ENCODE assay signal across 8 cellular contexts in the genomic region with DNA sequence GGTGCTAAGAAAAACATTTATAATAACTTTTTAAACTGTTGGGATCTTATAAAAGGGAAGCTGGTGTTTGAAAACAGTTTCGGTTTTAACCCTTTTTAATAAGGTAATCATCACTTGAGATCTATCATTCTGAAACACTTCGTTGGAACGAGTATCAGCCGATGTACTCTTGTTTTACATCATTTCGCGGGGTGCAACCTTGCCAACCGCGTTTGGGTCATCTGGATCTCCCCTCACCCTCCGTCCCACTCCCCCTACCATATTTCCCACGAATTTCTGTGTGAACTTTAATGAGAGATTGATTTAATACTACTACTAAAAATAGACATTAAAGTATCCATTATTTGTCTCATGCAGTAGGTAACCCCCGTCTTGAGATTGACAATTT. TPM values are rescaled to one million over a fixed set of nuclear protein-coding genes. Genes with fewer than 3 reads are reported as not detected.
A peak's percentile ranks its signal among the peaks of the same experiment; 100 is the strongest.
DNase-seq lines count a peak whose midpoint lies in the region; ATAC-seq and TF ChIP-seq lines count a peak whose summit lies in the region.

No MANE protein-coding gene starts in this region.

- H3K27me3 ChIP-seq in parathyroid adenoma (ENCODE audit: control insufficient read depth, insufficient read depth, low read length): no peaks in the 10 kb centered on the region

- peak overlapping the region; percentile 62 for H2AFZ ChIP-seq in parathyroid adenoma

- peak; percentile 47 for DNase-seq in GM13977 (ENCODE audit: low spot score)
- DNase-seq in T-helper 17 cell: no peak
- peak; percentile 72 to 82 for DNase-seq in erythroblast (lab: John Stamatoyannopoulos, UW)
- no peak for DNase-seq in islet precursor cell
- DNase-seq in SHP77 (lab: John Stamatoyannopoulos, UW): no peak

- peak; percentile 44 for TF ChIP-seq POLR2A in erythroblast (IDR thresholded peaks at IDR 0.05; ENCODE audit: low read length)

- H3K27ac ChIP-seq in 22Rv1: peak overlapping the region; percentile 97
- H3K27ac ChIP-seq in parathyroid adenoma: peak overlapping the region; percentile 86

- peaks cover 6% of the 10 kb centered on the region for H3K4me1 ChIP-seq in parathyroid adenoma

- peaks cover 3% of the 10 kb centered on the region for H3K36me3 Mint-ChIP-seq in T-helper 17 cell (ENCODE audit: low read depth)

- no peak overlapping the region for H3K9ac ChIP-seq in parathyroid adenoma

- in situ Hi-C loops in GM13977 (cut with MboI; ENCODE audit: low pct_unique_long_range_greater_than_20kb, low sequenced_read_pairs, unreplicated experiment): no loop called here

- ATAC-seq in T-helper 17 cell (no peak), GM21717 (IDR thresholded peaks at IDR 0.05; ENCODE audit: unreplicated experiment) (no peak)

- H3K79me2 ChIP-seq in parathyroid adenoma: peaks cover 3% of the 10 kb centered on the region

- H3K27me3 Mint-ChIP-seq in T-helper 17 cell: no peaks in the 10 kb centered on the region

- H3K9me3 ChIP-seq in T-helper 17 cell (ENCODE audit: control insufficient read depth, low read length, poor library complexity, severe bottlenecking) (no peaks in the 10 kb centered on the region), parathyroid adenoma (ENCODE audit: control insufficient read depth, low read length) (no peaks in the 10 kb centered on the region)

- peak overlapping the region; percentile 77 for H3K4me2 ChIP-seq in parathyroid adenoma (ENCODE audit: low read length)

- H3K27ac Mint-ChIP-seq in T-helper 17 cell: no peak overlapping the region

- peak overlapping the region; percentile 94 for H3K4me3 Mint-ChIP-seq in T-helper 17 cell

- peaks cover 49% of the 10 kb centered on the region for H3K4me1 Mint-ChIP-seq in T-helper 17 cell

- TF ChIP-seq CTCF in 22Rv1 (IDR thresholded peaks at IDR 0.05) (no peak), GM13977 (IDR thresholded peaks at IDR 0.05; ENCODE audit: extremely low read depth, insufficient read depth, missing control alignments) (no peak), parathyroid adenoma (IDR thresholded peaks at IDR 0.05) (no peak)

- H3K36me3 ChIP-seq in parathyroid adenoma (ENCODE audit: control insufficient read depth, insufficient read depth, low read length): no peaks in the 10 kb centered on the region

- H3K4me3 ChIP-seq in parathyroid adenoma (ENCODE audit: low read depth, low read length): peak overlapping the region; percentile 87

RNA-seq across cellular contexts. Expression of gene CREB1, which starts 1.3 kb away (rescaled TPM):
- 10 to 100 TPM; 73.7 to 89.3 TPM for total RNA-seq in T-helper 17 cell

Comparison
In these comparisons a context has a peak if more than half of its experiments do, and no peak if none do; other contexts are left out.
1. DNase-seq: peak in GM13977 (single experiment) and erythroblast (2 of 2); none in T-helper 17 cell (0 of 3), islet precursor cell (single experiment) and SHP77 (0 of 2).